9 cellular contexts compared by ENCODE assay signal in the genomic region with DNA sequence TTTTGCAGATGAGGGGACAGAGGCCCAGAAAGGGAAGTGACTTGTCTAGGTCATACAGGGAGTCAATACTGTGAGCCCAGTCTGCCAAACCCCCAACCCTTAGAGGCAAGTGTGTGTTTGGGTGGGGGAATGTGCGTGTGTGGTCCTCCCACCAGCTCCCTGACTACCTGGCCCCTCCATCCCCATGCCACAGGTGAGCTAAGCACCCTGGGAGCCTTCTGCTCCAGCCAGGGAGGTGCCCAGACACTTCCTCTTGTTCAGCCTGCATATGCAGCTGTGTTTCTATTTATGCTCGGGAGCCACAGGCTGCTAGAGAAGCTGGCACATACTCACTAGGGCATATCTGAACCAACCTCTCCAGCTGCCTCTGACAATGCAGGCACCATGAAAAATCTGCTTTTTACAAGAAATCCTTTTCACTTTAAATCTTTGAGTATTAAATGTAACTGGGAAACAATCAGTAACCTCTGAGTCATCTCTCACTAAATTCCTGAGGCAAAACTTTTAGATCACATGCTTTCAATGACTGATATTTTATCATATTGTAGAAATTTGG. TPM values are rescaled to one million over a fixed set of nuclear protein-coding genes. Genes with fewer than 3 reads are reported as not detected.
A peak's percentile ranks its signal among the peaks of the same experiment; 100 is the strongest.
DNase-seq lines count a peak whose midpoint lies in the region; ATAC-seq and TF ChIP-seq lines count a peak whose summit lies in the region.
"Had no signal": no experiment of that assay in that cellular context is flagged by ENCODE, and none has a peak within 500 bp of the region (broad histone marks: within the 10 kb centered on the region; RNA-seq: fewer than 3 reads in every experiment).

No MANE protein-coding gene starts in this region.

- H3K4me3 ChIP-seq in mucosa of rectum (ENCODE audit: low read length in 2 of 2) = peak overlapping the region in 1 of 2 donors; percentile 16

- TF ChIP-seq CTCF in chondrocyte (IDR thresholded peaks at IDR 0.05) = no peak

- ATAC-seq in GM21390 (IDR thresholded peaks at IDR 0.05; ENCODE audit: unreplicated experiment) (no peak), HG03196 (IDR thresholded peaks at IDR 0.05; ENCODE audit: unreplicated experiment) (no peak)

- peaks cover 58% of the 10 kb centered on the region for H3K4me1 Mint-ChIP-seq in chondrocyte (ENCODE audit: low read depth)

- H3K36me3 Mint-ChIP-seq in chondrocyte (ENCODE audit: low read depth) = peaks cover 6% of the 10 kb centered on the region

- peak overlapping the region; percentile 8 to 59 for H3K9ac ChIP-seq in mucosa of rectum (ENCODE audit: low read depth in 1 of 2, low read length in 2 of 2)

- H3K27ac ChIP-seq in mucosa of rectum (ENCODE audit: low read depth in 2 of 2, low read length in 2 of 2) = peak overlapping the region; percentile 82 to 85

- H3K9me3 ChIP-seq in mucosa of rectum (ENCODE audit: control insufficient read depth in 2 of 2, low read length in 2 of 2) = no peaks in the 10 kb centered on the region

- no peaks in the 10 kb centered on the region for H3K9me3 Mint-ChIP-seq in chondrocyte (ENCODE audit: low read depth)

- peak; percentile 51 for DNase-seq in GM03348 (ENCODE audit: low spot score)
- peak; percentile 49 for DNase-seq in NCI-H226
- DNase-seq in chondrocyte (ENCODE audit: low spot score) = no peak
- DNase-seq in activated effector memory CD4-positive, alpha-beta T cell treated with Interleukin-2 at 50 U/mL for 16 hours = no peak
- no peak for DNase-seq in GOT3 (lab: John Stamatoyannopoulos, UW)

- H3K4me3 Mint-ChIP-seq in chondrocyte (ENCODE audit: unreplicated experiment) = no peak overlapping the region

- H3K27ac Mint-ChIP-seq in chondrocyte (ENCODE audit: unreplicated experiment) = peak overlapping the region; percentile 69

- no peaks in the 10 kb centered on the region for H3K27me3 Mint-ChIP-seq in chondrocyte (ENCODE audit: low read depth)

- H3K27me3 ChIP-seq in mucosa of rectum (ENCODE audit: control insufficient read depth in 2 of 2, insufficient read depth in 2 of 2, low read length in 2 of 2) = no peaks in the 10 kb centered on the region

- H3K4me1 ChIP-seq in mucosa of rectum (ENCODE audit: control insufficient read depth in 2 of 2, insufficient read depth in 2 of 2, low read length in 2 of 2) = peaks cover 44 to 45% of the 10 kb centered on the region in 2 donors

- peaks cover 11 to 12% of the 10 kb centered on the region in 2 donors for H3K36me3 ChIP-seq in mucosa of rectum (ENCODE audit: control insufficient read depth in 2 of 2, insufficient read depth in 2 of 2, low read length in 2 of 2)

RNA-seq across cellular contexts. Expression of a gene that starts 20.7 kb away (rescaled TPM):
- total RNA-seq in chondrocyte = 44.3 to 64.2 TPM (median 58.1 TPM) in 3 replicates

RNA-seq across cellular contexts. Expression of a gene that starts 35.6 kb away (rescaled TPM):
- not detected in 3 replicates for total RNA-seq in chondrocyte
- total RNA-seq: fibroblast of villous mesenchyme had no signal

Comparison
In these comparisons a context has a peak if more than half of its experiments do, and no peak if none do; other contexts are left out.
1. DNase-seq: peak in GM03348 (single experiment) and NCI-H226 (single experiment); none in chondrocyte (single experiment), activated effector memory CD4-positive, alpha-beta T cell treated with Interleukin-2 at 50 U/mL for 16 hours (single experiment) and GOT3 (single experiment).